ENCODE assay signal across 9 cellular contexts in genomic region chr16:81823111-81823510, GRCh38. TPM values are rescaled to one million over a fixed set of nuclear protein-coding genes. Genes with fewer than 3 reads are reported as not detected.
A peak's percentile ranks its signal among the peaks of the same experiment; 100 is the strongest.
DNase-seq lines count a peak whose midpoint lies in the region; ATAC-seq and TF ChIP-seq lines count a peak whose summit lies in the region.
"Had no signal": no experiment of that assay in that cellular context is flagged by ENCODE, and none has a peak within 500 bp of the region (broad histone marks: within the 10 kb centered on the region; RNA-seq: fewer than 3 reads in every experiment).

No MANE protein-coding gene starts in this region.

- DNase-seq in NOMO-1 (lab: John Stamatoyannopoulos, UW; ENCODE audit: unreplicated experiment in 2 of 2), result peak; percentile 55 to 76
- no peak for DNase-seq in left lobe of liver (ENCODE audit: low spot score)
- no peak for DNase-seq in lower leg skin (ENCODE audit: low spot score in 2 of 2)
- DNase-seq in A172 (ENCODE audit: low spot score), result no peak
- no peak for DNase-seq in AG08396 (ENCODE audit: low spot score)

- TF ChIP-seq POLR2A in lower leg skin (IDR thresholded peaks at IDR 0.05), result no peak

- ATAC-seq in GM21737 (IDR thresholded peaks at IDR 0.05; ENCODE audit: unreplicated experiment), result peak; percentile 55
- ATAC-seq in left lobe of liver, result peak; percentile 46
- no peak for ATAC-seq in GM21360 (IDR thresholded peaks at IDR 0.05; ENCODE audit: unreplicated experiment)

- TF ChIP-seq CTCF in GM12875 (IDR thresholded peaks at IDR 0.05; ENCODE audit: borderline replicate concordance, insufficient read depth, low read depth, low read length) (peak; percentile 18; the same call in 1 of the 2 replicates), lower leg skin (IDR thresholded peaks at IDR 0.05) (no peak)

- H3K4me3 ChIP-seq in GM12875 (ENCODE audit: low read depth, low read length) (peak overlapping the region; percentile 53), lower leg skin (ENCODE audit: low read depth, poor library complexity, severe bottlenecking) (no peak overlapping the region)
- H3K4me3 ChIP-seq: ascending aorta had no signal

- 51 to 62% methylated on average over 6 to 8 of the region's 8 CpGs for WGBS in lower leg skin, 2 donors

- intact Hi-C loops in lower leg skin (cut with DNase I; ENCODE audit: low total_unique reads), result no loop called here

RNA-seq across cellular contexts. Expression of gene PLCG2, which starts 44.0 kb away (rescaled TPM):
- total RNA-seq in left lobe of liver, result 12.1 TPM
- total RNA-seq in lower leg skin, result 10 to 100 TPM in 2 of 4 donors, 1 to 10 TPM in 2; 7.0 to 14.1 (median 10.2) TPM
- 3.8 and 3.9 TPM in 2 replicates for total RNA-seq in A172 (2014; rRNA removed; shearing (Covaris generic))

Comparison
In these comparisons a context has a peak if more than half of its experiments do, and no peak if none do; other contexts are left out.
1. DNase-seq: peak in NOMO-1 (2 of 2); none in left lobe of liver (single experiment), lower leg skin (0 of 2), A172 (single experiment) and AG08396 (single experiment).